1 cellular context compared by ENCODE assay signal in genomic region chr15:75758071-75758872, GRCh38.
TF ChIP-seq lines count a peak whose summit lies in the region.

No MANE protein-coding gene starts in this region.

TF ChIP-seq in HepG2, 621 proteins besides CTCF, POLR2A, EP300 and RAD21 (continued from another document and continues in another):
- TF ChIP-seq, protein P1, sequence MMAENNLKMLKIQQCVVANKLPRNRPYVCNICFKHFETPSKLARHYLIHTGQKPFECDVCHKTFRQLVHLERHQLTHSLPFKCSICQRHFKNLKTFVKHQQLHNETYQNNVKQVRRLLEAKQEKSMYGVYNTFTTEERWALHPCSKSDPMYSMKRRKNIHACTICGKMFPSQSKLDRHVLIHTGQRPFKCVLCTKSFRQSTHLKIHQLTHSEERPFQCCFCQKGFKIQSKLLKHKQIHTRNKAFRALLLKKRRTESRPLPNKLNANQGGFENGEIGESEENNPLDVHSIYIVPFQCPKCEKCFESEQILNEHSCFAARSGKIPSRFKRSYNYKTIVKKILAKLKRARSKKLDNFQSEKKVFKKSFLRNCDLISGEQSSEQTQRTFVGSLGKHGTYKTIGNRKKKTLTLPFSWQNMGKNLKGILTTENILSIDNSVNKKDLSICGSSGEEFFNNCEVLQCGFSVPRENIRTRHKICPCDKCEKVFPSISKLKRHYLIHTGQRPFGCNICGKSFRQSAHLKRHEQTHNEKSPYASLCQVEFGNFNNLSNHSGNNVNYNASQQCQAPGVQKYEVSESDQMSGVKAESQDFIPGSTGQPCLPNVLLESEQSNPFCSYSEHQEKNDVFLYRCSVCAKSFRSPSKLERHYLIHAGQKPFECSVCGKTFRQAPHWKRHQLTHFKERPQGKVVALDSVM (CRISPR knock-in tag; IDR thresholded peaks at IDR 0.05), result no peak
- TF ChIP-seq TFDP2 (CRISPR knock-in tag; IDR thresholded peaks at IDR 0.05) (peak; percentile 75; the same call in 1 of the 2 replicates), POLR2AphosphoS5 (IDR thresholded peaks at IDR 0.05; ENCODE audit: low read depth, low read length) (peak; percentile 69), RARG (CRISPR knock-in tag; IDR thresholded peaks at IDR 0.05; ENCODE audit: low read depth) (no peak), SOX13 (IDR thresholded peaks at IDR 0.05) (no peak), SOX13 (CRISPR knock-in tag; conservative IDR thresholded peaks at IDR 0.05 in 1 of 2, IDR thresholded peaks at IDR 0.05 in 1 of 2) (no peak), ZNF572 (CRISPR knock-in tag; IDR thresholded peaks at IDR 0.05) (no peak), NR3C1 (CRISPR knock-in tag; IDR thresholded peaks at IDR 0.05) (no peak), MEF2D (CRISPR knock-in tag; IDR thresholded peaks at IDR 0.05) (no peak; the same call in 1 of the 2 replicates), CENPX (CRISPR knock-in tag; IDR thresholded peaks at IDR 0.05) (no peak), ZNF569 (CRISPR knock-in tag; IDR thresholded peaks at IDR 0.05; ENCODE audit: borderline replicate concordance) (no peak), SNRNP70 (IDR thresholded peaks at IDR 0.05; ENCODE audit: low read depth, low read length) (no peak), CCDC6 (CRISPR knock-in tag; IDR thresholded peaks at IDR 0.05) (no peak), ZNF615 (CRISPR knock-in tag; IDR thresholded peaks at IDR 0.05; ENCODE audit: borderline replicate concordance) (no peak), KDM5B (CRISPR knock-in tag; IDR thresholded peaks at IDR 0.05; ENCODE audit: borderline replicate concordance) (peak; percentile 51; the same call in 1 of the 2 replicates), HMG20B (CRISPR knock-in tag; conservative IDR thresholded peaks at IDR 0.05) (no peak), RBM39 (IDR thresholded peaks at IDR 0.05; ENCODE audit: low read depth, low read length, poor library complexity, severe bottlenecking) (no peak), HNF1A (IDR thresholded peaks at IDR 0.05; ENCODE audit: low read depth) (no peak), HNF1A (CRISPR knock-in tag; IDR thresholded peaks at IDR 0.05; ENCODE audit: borderline replicate concordance) (no peak), BHLHE40 (IDR thresholded peaks at IDR 0.05; ENCODE audit: low read length) (peak; percentile 82), MAFF (IDR thresholded peaks at IDR 0.05; ENCODE audit: low read depth, low read length) (no peak), ZBTB21 (CRISPR knock-in tag; IDR thresholded peaks at IDR 0.05) (no peak), PTBP1 (IDR thresholded peaks at IDR 0.05; ENCODE audit: low read depth, low read length, poor library complexity, severe bottlenecking) (no peak), PPARG (CRISPR knock-in tag; conservative IDR thresholded peaks at IDR 0.05) (0 out of 2 replicates have a peak, but pooled peaks have one; percentile 20), ZNF432 (CRISPR knock-in tag; IDR thresholded peaks at IDR 0.05; ENCODE audit: borderline replicate concordance) (no peak), TEAD3 (CRISPR knock-in tag; optimal IDR thresholded peaks at IDR 0.05; ENCODE audit: borderline replicate concordance) (peak; percentile 53), ZKSCAN1 (IDR thresholded peaks at IDR 0.05; ENCODE audit: low read length) (no peak), ZNF83 (CRISPR knock-in tag; IDR thresholded peaks at IDR 0.05; ENCODE audit: borderline replicate concordance) (no peak), ZNF772 (CRISPR knock-in tag; IDR thresholded peaks at IDR 0.05) (peak; percentile 60; the same call in 1 of the 2 replicates), TSC22D2 (CRISPR knock-in tag; IDR thresholded peaks at IDR 0.05; ENCODE audit: borderline replicate concordance) (no peak), ATF7 (IDR thresholded peaks at IDR 0.05) (no peak), ATF7 (CRISPR knock-in tag; IDR thresholded peaks at IDR 0.05) (no peak), ZNF414 (CRISPR knock-in tag; IDR thresholded peaks at IDR 0.05) (no peak), EED (CRISPR knock-in tag; IDR thresholded peaks at IDR 0.05) (no peak), ZNF788 (CRISPR knock-in tag; IDR thresholded peaks at IDR 0.05; ENCODE audit: borderline replicate concordance) (peak; percentile 51; the same call in 1 of the 2 replicates), FOSL2 (CRISPR knock-in tag; IDR thresholded peaks at IDR 0.05) (no peak)
- TF ChIP-seq, protein P2, sequence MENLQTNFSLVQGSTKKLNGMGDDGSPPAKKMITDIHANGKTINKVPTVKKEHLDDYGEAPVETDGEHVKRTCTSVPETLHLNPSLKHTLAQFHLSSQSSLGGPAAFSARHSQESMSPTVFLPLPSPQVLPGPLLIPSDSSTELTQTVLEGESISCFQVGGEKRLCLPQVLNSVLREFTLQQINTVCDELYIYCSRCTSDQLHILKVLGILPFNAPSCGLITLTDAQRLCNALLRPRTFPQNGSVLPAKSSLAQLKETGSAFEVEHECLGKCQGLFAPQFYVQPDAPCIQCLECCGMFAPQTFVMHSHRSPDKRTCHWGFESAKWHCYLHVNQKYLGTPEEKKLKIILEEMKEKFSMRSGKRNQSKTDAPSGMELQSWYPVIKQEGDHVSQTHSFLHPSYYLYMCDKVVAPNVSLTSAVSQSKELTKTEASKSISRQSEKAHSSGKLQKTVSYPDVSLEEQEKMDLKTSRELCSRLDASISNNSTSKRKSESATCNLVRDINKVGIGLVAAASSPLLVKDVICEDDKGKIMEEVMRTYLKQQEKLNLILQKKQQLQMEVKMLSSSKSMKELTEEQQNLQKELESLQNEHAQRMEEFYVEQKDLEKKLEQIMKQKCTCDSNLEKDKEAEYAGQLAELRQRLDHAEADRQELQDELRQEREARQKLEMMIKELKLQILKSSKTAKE (CRISPR knock-in tag; IDR thresholded peaks at IDR 0.05; ENCODE audit: borderline replicate concordance), result no peak
- TF ChIP-seq, protein P3, sequence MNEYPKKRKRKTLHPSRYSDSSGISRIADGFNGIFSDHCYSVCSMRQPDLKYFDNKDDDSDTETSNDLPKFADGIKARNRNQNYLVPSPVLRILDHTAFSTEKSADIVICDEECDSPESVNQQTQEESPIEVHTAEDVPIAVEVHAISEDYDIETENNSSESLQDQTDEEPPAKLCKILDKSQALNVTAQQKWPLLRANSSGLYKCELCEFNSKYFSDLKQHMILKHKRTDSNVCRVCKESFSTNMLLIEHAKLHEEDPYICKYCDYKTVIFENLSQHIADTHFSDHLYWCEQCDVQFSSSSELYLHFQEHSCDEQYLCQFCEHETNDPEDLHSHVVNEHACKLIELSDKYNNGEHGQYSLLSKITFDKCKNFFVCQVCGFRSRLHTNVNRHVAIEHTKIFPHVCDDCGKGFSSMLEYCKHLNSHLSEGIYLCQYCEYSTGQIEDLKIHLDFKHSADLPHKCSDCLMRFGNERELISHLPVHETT (CRISPR knock-in tag; conservative IDR thresholded peaks at IDR 0.05), result no peak
- TF ChIP-seq, protein P4, sequence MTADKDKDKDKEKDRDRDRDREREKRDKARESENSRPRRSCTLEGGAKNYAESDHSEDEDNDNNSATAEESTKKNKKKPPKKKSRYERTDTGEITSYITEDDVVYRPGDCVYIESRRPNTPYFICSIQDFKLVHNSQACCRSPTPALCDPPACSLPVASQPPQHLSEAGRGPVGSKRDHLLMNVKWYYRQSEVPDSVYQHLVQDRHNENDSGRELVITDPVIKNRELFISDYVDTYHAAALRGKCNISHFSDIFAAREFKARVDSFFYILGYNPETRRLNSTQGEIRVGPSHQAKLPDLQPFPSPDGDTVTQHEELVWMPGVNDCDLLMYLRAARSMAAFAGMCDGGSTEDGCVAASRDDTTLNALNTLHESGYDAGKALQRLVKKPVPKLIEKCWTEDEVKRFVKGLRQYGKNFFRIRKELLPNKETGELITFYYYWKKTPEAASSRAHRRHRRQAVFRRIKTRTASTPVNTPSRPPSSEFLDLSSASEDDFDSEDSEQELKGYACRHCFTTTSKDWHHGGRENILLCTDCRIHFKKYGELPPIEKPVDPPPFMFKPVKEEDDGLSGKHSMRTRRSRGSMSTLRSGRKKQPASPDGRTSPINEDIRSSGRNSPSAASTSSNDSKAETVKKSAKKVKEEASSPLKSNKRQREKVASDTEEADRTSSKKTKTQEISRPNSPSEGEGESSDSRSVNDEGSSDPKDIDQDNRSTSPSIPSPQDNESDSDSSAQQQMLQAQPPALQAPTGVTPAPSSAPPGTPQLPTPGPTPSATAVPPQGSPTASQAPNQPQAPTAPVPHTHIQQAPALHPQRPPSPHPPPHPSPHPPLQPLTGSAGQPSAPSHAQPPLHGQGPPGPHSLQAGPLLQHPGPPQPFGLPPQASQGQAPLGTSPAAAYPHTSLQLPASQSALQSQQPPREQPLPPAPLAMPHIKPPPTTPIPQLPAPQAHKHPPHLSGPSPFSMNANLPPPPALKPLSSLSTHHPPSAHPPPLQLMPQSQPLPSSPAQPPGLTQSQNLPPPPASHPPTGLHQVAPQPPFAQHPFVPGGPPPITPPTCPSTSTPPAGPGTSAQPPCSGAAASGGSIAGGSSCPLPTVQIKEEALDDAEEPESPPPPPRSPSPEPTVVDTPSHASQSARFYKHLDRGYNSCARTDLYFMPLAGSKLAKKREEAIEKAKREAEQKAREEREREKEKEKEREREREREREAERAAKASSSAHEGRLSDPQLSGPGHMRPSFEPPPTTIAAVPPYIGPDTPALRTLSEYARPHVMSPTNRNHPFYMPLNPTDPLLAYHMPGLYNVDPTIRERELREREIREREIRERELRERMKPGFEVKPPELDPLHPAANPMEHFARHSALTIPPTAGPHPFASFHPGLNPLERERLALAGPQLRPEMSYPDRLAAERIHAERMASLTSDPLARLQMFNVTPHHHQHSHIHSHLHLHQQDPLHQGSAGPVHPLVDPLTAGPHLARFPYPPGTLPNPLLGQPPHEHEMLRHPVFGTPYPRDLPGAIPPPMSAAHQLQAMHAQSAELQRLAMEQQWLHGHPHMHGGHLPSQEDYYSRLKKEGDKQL (CRISPR knock-in tag; IDR thresholded peaks at IDR 0.05; ENCODE audit: low read depth), result no peak
- TF ChIP-seq, protein P5, sequence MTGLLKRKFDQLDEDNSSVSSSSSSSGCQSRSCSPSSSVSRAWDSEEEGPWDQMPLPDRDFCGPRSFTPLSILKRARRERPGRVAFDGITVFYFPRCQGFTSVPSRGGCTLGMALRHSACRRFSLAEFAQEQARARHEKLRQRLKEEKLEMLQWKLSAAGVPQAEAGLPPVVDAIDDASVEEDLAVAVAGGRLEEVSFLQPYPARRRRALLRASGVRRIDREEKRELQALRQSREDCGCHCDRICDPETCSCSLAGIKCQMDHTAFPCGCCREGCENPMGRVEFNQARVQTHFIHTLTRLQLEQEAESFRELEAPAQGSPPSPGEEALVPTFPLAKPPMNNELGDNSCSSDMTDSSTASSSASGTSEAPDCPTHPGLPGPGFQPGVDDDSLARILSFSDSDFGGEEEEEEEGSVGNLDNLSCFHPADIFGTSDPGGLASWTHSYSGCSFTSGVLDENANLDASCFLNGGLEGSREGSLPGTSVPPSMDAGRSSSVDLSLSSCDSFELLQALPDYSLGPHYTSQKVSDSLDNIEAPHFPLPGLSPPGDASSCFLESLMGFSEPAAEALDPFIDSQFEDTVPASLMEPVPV (CRISPR knock-in tag; IDR thresholded peaks at IDR 0.05), result no peak
- TF ChIP-seq, protein P6, sequence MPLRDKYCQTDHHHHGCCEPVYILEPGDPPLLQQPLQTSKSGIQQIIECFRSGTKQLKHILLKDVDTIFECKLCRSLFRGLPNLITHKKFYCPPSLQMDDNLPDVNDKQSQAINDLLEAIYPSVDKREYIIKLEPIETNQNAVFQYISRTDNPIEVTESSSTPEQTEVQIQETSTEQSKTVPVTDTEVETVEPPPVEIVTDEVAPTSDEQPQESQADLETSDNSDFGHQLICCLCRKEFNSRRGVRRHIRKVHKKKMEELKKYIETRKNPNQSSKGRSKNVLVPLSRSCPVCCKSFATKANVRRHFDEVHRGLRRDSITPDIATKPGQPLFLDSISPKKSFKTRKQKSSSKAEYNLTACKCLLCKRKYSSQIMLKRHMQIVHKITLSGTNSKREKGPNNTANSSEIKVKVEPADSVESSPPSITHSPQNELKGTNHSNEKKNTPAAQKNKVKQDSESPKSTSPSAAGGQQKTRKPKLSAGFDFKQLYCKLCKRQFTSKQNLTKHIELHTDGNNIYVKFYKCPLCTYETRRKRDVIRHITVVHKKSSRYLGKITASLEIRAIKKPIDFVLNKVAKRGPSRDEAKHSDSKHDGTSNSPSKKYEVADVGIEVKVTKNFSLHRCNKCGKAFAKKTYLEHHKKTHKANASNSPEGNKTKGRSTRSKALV (CRISPR knock-in tag; IDR thresholded peaks at IDR 0.05), result 0 out of 2 replicates have a peak, but pooled peaks have one; percentile 30
